Comparison of ENCODE assay signal across 2 cellular contexts in the genomic region with DNA sequence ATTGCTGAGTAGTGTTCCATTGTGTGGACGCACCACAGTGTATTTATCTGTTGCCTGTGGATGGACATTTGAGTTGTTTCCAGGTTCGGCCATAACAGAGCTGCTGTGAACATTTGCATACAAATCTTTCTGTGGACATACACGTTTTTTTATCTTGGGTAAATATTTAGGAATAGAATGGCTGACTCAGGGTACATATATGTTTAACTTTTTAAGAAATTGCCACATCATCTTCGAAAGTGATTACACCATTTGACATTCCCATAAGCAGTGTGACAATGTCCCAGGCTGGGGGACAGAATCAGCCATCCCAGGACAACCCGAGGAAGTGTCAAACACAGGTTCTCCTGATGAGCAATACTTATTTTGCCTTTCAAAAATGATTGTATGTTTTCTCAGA.
TF ChIP-seq lines count a peak whose summit lies in the region.

No MANE protein-coding gene starts in this region.

TF ChIP-seq in GM23338, 12 proteins besides CTCF, POLR2A, EP300 and RAD21 (continues in another document):
- TF ChIP-seq ZNF331 (CRISPR knock-in tag; IDR thresholded peaks at IDR 0.05; ENCODE audit: low read depth) (no peak), STAT1 (IDR thresholded peaks at IDR 0.05; ENCODE audit: unreplicated experiment) (no peak), JUNB (IDR thresholded peaks at IDR 0.05; ENCODE audit: unreplicated experiment) (no peak), CREB1 (CRISPR knock-in tag; IDR thresholded peaks at IDR 0.05; ENCODE audit: low read depth) (no peak), NANOG (IDR thresholded peaks at IDR 0.05; ENCODE audit: borderline replicate concordance) (no peak), EZH2phosphoT487 (IDR thresholded peaks at IDR 0.05; ENCODE audit: unreplicated experiment) (no peak), POLR2AphosphoS5 (IDR thresholded peaks at IDR 0.05; ENCODE audit: low read depth) (no peak)
- TF ChIP-seq, protein P1, sequence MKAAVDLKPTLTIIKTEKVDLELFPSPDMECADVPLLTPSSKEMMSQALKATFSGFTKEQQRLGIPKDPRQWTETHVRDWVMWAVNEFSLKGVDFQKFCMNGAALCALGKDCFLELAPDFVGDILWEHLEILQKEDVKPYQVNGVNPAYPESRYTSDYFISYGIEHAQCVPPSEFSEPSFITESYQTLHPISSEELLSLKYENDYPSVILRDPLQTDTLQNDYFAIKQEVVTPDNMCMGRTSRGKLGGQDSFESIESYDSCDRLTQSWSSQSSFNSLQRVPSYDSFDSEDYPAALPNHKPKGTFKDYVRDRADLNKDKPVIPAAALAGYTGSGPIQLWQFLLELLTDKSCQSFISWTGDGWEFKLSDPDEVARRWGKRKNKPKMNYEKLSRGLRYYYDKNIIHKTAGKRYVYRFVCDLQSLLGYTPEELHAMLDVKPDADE (IDR thresholded peaks at IDR 0.05) = no peak
- TF ChIP-seq, protein P2, sequence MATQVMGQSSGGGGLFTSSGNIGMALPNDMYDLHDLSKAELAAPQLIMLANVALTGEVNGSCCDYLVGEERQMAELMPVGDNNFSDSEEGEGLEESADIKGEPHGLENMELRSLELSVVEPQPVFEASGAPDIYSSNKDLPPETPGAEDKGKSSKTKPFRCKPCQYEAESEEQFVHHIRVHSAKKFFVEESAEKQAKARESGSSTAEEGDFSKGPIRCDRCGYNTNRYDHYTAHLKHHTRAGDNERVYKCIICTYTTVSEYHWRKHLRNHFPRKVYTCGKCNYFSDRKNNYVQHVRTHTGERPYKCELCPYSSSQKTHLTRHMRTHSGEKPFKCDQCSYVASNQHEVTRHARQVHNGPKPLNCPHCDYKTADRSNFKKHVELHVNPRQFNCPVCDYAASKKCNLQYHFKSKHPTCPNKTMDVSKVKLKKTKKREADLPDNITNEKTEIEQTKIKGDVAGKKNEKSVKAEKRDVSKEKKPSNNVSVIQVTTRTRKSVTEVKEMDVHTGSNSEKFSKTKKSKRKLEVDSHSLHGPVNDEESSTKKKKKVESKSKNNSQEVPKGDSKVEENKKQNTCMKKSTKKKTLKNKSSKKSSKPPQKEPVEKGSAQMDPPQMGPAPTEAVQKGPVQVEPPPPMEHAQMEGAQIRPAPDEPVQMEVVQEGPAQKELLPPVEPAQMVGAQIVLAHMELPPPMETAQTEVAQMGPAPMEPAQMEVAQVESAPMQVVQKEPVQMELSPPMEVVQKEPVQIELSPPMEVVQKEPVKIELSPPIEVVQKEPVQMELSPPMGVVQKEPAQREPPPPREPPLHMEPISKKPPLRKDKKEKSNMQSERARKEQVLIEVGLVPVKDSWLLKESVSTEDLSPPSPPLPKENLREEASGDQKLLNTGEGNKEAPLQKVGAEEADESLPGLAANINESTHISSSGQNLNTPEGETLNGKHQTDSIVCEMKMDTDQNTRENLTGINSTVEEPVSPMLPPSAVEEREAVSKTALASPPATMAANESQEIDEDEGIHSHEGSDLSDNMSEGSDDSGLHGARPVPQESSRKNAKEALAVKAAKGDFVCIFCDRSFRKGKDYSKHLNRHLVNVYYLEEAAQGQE (IDR thresholded peaks at IDR 0.05; ENCODE audit: unreplicated experiment) = no peak
- TF ChIP-seq, protein P3, sequence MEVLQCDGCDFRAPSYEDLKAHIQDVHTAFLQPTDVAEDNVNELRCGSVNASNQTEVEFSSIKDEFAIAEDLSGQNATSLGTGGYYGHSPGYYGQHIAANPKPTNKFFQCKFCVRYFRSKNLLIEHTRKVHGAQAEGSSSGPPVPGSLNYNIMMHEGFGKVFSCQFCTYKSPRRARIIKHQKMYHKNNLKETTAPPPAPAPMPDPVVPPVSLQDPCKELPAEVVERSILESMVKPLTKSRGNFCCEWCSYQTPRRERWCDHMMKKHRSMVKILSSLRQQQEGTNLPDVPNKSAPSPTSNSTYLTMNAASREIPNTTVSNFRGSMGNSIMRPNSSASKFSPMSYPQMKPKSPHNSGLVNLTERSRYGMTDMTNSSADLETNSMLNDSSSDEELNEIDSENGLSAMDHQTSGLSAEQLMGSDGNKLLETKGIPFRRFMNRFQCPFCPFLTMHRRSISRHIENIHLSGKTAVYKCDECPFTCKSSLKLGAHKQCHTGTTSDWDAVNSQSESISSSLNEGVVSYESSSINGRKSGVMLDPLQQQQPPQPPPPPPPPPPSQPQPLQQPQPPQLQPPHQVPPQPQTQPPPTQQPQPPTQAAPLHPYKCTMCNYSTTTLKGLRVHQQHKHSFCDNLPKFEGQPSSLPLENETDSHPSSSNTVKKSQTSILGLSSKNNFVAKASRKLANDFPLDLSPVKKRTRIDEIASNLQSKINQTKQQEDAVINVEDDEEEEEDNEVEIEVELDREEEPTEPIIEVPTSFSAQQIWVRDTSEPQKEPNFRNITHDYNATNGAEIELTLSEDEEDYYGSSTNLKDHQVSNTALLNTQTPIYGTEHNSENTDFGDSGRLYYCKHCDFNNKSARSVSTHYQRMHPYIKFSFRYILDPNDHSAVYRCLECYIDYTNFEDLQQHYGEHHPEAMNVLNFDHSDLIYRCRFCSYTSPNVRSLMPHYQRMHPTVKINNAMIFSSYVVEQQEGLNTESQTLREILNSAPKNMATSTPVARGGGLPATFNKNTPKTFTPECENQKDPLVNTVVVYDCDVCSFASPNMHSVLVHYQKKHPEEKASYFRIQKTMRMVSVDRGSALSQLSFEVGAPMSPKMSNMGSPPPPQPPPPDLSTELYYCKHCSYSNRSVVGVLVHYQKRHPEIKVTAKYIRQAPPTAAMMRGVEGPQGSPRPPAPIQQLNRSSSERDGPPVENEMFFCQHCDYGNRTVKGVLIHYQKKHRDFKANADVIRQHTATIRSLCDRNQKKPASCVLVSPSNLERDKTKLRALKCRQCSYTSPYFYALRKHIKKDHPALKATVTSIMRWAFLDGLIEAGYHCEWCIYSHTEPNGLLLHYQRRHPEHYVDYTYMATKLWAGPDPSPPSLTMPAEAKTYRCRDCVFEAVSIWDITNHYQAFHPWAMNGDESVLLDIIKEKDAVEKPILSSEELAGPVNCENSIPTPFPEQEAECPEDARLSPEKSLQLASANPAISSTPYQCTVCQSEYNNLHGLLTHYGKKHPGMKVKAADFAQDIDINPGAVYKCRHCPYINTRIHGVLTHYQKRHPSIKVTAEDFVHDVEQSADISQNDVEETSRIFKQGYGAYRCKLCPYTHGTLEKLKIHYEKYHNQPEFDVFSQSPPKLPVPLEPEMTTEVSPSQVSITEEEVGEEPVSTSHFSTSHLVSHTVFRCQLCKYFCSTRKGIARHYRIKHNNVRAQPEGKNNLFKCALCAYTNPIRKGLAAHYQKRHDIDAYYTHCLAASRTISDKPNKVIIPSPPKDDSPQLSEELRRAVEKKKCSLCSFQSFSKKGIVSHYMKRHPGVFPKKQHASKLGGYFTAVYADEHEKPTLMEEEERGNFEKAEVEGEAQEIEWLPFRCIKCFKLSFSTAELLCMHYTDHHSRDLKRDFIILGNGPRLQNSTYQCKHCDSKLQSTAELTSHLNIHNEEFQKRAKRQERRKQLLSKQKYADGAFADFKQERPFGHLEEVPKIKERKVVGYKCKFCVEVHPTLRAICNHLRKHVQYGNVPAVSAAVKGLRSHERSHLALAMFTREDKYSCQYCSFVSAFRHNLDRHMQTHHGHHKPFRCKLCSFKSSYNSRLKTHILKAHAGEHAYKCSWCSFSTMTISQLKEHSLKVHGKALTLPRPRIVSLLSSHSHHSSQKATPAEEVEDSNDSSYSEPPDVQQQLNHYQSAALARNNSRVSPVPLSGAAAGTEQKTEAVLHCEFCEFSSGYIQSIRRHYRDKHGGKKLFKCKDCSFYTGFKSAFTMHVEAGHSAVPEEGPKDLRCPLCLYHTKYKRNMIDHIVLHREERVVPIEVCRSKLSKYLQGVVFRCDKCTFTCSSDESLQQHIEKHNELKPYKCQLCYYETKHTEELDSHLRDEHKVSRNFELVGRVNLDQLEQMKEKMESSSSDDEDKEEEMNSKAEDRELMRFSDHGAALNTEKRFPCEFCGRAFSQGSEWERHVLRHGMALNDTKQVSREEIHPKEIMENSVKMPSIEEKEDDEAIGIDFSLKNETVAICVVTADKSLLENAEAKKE (CRISPR knock-in tag; IDR thresholded peaks at IDR 0.05) = no peak

TF ChIP-seq in SK-N-SH treated with all-trans-retinoic acid at 6 μM for 48 hours, 23 proteins besides CTCF, POLR2A, EP300 and RAD21:
- TF ChIP-seq BACH2 (CRISPR knock-in tag; IDR thresholded peaks at IDR 0.05; ENCODE audit: borderline replicate concordance) = no peak
